Comparison of ENCODE assay signal across 9 cellular contexts in genomic region chr15:41501961-41502786, GRCh38. TPM values are rescaled to one million over a fixed set of nuclear protein-coding genes. Genes with fewer than 3 reads are reported as not detected.
DNase-seq lines count a peak whose midpoint lies in the region; ATAC-seq and TF ChIP-seq lines count a peak whose summit lies in the region.
"Had no signal": no experiment of that assay in that cellular context is flagged by ENCODE, and none has a peak within 500 bp of the region (broad histone marks: within the 10 kb centered on the region; RNA-seq: fewer than 3 reads in every experiment).

No MANE protein-coding gene starts in this region.

- H3K9ac ChIP-seq in HUES48 (ENCODE audit: low read depth, low read length) (no peak overlapping the region), PC-3 (ENCODE audit: low read length) (no peak overlapping the region)

- H3K27ac ChIP-seq in HUES48 (ENCODE audit: low read depth, low read length) = no peak overlapping the region
- H3K27ac ChIP-seq in PC-3 (ENCODE audit: low read length) = no peak overlapping the region

- TF ChIP-seq CTCF in activated CD8-positive, alpha-beta T cell treated with anti-CD3 and anti-CD28 coated beads for 36 hours (IDR thresholded peaks at IDR 0.05) = no peak
- TF ChIP-seq CTCF in glutamatergic neuron (IDR thresholded peaks at IDR 0.05; ENCODE audit: partially characterized antibody, unreplicated experiment) (no peak), PC-3 (conservative IDR thresholded peaks at IDR 0.05; ENCODE audit: low read depth, low read length) (no peak)

- intact Hi-C loops in activated CD8-positive, alpha-beta T cell treated with anti-CD3 and anti-CD28 coated beads for 36 hours (cut with micrococcal nuclease) = no loop called here
- intact Hi-C loops in PC-3 (cut with micrococcal nuclease) = no loop called here

- no peak for TF ChIP-seq POLR2A in erythroblast (IDR thresholded peaks at IDR 0.05; ENCODE audit: low read length)

- ATAC-seq in activated CD8-positive, alpha-beta T cell treated with anti-CD3 and anti-CD28 coated beads for 36 hours = peak; percentile 61
- no peak for ATAC-seq in PC-3

- H3K4me2 ChIP-seq in PC-3 (ENCODE audit: low read length) = no peak overlapping the region

- peak overlapping the region; percentile 51 for H3K4me3 ChIP-seq in HUES48 (ENCODE audit: low read depth, low read length)
- no peak overlapping the region for H3K4me3 ChIP-seq in PC-3 (ENCODE audit: low read length)

- H3K79me2 ChIP-seq in PC-3 (ENCODE audit: low read length) = no peaks in the 10 kb centered on the region

- H3K4me3 Mint-ChIP-seq in activated CD8-positive, alpha-beta T cell treated with anti-CD3 and anti-CD28 coated beads for 36 hours = peak overlapping the region; percentile 46
- peak overlapping the region; percentile 49 for H3K4me3 Mint-ChIP-seq in glutamatergic neuron (ENCODE audit: unreplicated experiment)

- H3K4me1 ChIP-seq in HUES48 (ENCODE audit: control insufficient read depth, insufficient read depth, low read length) = peaks cover 11% of the 10 kb centered on the region
- H3K4me1 ChIP-seq in PC-3 (ENCODE audit: insufficient read depth, low read length) = no peaks in the 10 kb centered on the region

- H3K27ac Mint-ChIP-seq in activated CD8-positive, alpha-beta T cell treated with anti-CD3 and anti-CD28 coated beads for 36 hours = no peak overlapping the region
- no peak overlapping the region for H3K27ac Mint-ChIP-seq in glutamatergic neuron (ENCODE audit: unreplicated experiment)

- H4K20me1 ChIP-seq in PC-3 (ENCODE audit: low read length) = no peaks in the 10 kb centered on the region

- peaks cover 17% of the 10 kb centered on the region for H3K4me1 Mint-ChIP-seq in activated CD8-positive, alpha-beta T cell treated with anti-CD3 and anti-CD28 coated beads for 36 hours (ENCODE audit: low read depth)
- no peaks in the 10 kb centered on the region for H3K4me1 Mint-ChIP-seq in glutamatergic neuron (ENCODE audit: low read depth, unreplicated experiment)

- no peaks in the 10 kb centered on the region for H3K9me3 ChIP-seq in HUES48 (ENCODE audit: control insufficient read depth, insufficient read depth, low read length)
- H3K9me3 ChIP-seq in PC-3 (ENCODE audit: low read length) = no peaks in the 10 kb centered on the region

- POLR2A ChIA-PET in activated CD8-positive, alpha-beta T cell treated with anti-CD3 and anti-CD28 coated beads for 36 hours (lab: Charles Lee) = no interaction called here
- POLR2A ChIA-PET in PC-3 (lab: Charles Lee; ENCODE audit: unreplicated experiment) = no interaction called here

- H3K36me3 Mint-ChIP-seq in activated CD8-positive, alpha-beta T cell treated with anti-CD3 and anti-CD28 coated beads for 36 hours (ENCODE audit: low read depth) = no peaks in the 10 kb centered on the region
- no peaks in the 10 kb centered on the region for H3K36me3 Mint-ChIP-seq in glutamatergic neuron (ENCODE audit: unreplicated experiment)

- no peak overlapping the region for H2AFZ ChIP-seq in PC-3 (ENCODE audit: low read length)

- H3K27me3 ChIP-seq in HUES48 (ENCODE audit: control insufficient read depth, insufficient read depth, low read length) (peaks cover 95% of the 10 kb centered on the region), PC-3 (ENCODE audit: low read length) (no peaks in the 10 kb centered on the region)

- no peaks in the 10 kb centered on the region for H3K9me3 Mint-ChIP-seq in activated CD8-positive, alpha-beta T cell treated with anti-CD3 and anti-CD28 coated beads for 36 hours
- H3K9me3 Mint-ChIP-seq in glutamatergic neuron (ENCODE audit: unreplicated experiment) = peaks cover 9% of the 10 kb centered on the region

- H3F3A ChIP-seq in PC-3 (ENCODE audit: low read length, unreplicated experiment) = no peaks in the 10 kb centered on the region

- BruUV-seq in PC-3 (replicated peaks; lab: Mats Ljungman, UMichigan) = no TSS peak

- no peaks in the 10 kb centered on the region for H3K9me2 ChIP-seq in PC-3 (replicated peaks; ENCODE audit: low read length)

- DNase-seq in activated CD8-positive, alpha-beta T cell treated with anti-CD3 and anti-CD28 coated beads for 36 hours = peak; percentile 54
- no peak for DNase-seq in glutamatergic neuron
- peak; percentile 44 for DNase-seq in stimulated activated CD8-positive, alpha-beta memory T cell treated with anti-CD3 and anti-CD28 coated beads, Interleukin-4, amount 100 ng/mL, for 48 hours
- no peak for DNase-seq in PC-3
- DNase-seq in erythroblast (lab: John Stamatoyannopoulos, UW) = no peak
- DNase-seq in H4 (ENCODE audit: low spot score) = no peak
- DNase-seq in SHP77 (lab: John Stamatoyannopoulos, UW) = no peak
- DNase-seq: NCI-H510A treated with DMSO at 0.1 percent for 48 hours had no signal

- CTCF ChIA-PET in activated CD8-positive, alpha-beta T cell treated with anti-CD3 and anti-CD28 coated beads for 36 hours (lab: Charles Lee) = interaction anchor here (3.8 kb wide), 1 partner anchor 36 kb away, joined by 23 read pairs; no protein-coding TSS in a partner anchor
- CTCF ChIA-PET in PC-3 (lab: Charles Lee) = no interaction called here

- no peaks in the 10 kb centered on the region for H3K36me3 ChIP-seq in HUES48 (ENCODE audit: control insufficient read depth, insufficient read depth, low read length)
- H3K36me3 ChIP-seq in PC-3 (ENCODE audit: low read depth, low read length) = no peaks in the 10 kb centered on the region

- H3K27me3 Mint-ChIP-seq in activated CD8-positive, alpha-beta T cell treated with anti-CD3 and anti-CD28 coated beads for 36 hours = peaks cover 62% of the 10 kb centered on the region
- peaks cover 32% of the 10 kb centered on the region for H3K27me3 Mint-ChIP-seq in glutamatergic neuron (ENCODE audit: unreplicated experiment)

RNA-seq across cellular contexts. Expression of gene ITPKA, which starts 8.5 kb away (rescaled TPM):
- total RNA-seq in activated CD8-positive, alpha-beta T cell treated with anti-CD3 and anti-CD28 coated beads for 36 hours = 1 to 10 TPM; 4.7 to 6.1 TPM
- total RNA-seq in glutamatergic neuron (ENCODE audit: unreplicated experiment) (1.1 TPM), PC-3 (2014; rRNA removed) (7.8 and 16.8 TPM in 2 replicates)
- 1.1 and 4.1 TPM in 2 replicates for total RNA-seq in H4 (2014; rRNA removed; shearing (Covaris generic))

RNA-seq across cellular contexts. Expression of gene LTK, which starts 11.5 kb away (rescaled TPM):
- under 1 TPM; 0.81 to 0.83 TPM for total RNA-seq in activated CD8-positive, alpha-beta T cell treated with anti-CD3 and anti-CD28 coated beads for 36 hours
- total RNA-seq in glutamatergic neuron (ENCODE audit: unreplicated experiment) = 3.2 TPM
- 0.07 and 0.29 TPM in 2 replicates for total RNA-seq in PC-3 (2014; rRNA removed)
- 0.21 and 0.37 TPM in 2 replicates for total RNA-seq in H4 (2014; rRNA removed; shearing (Covaris generic))

RNA-seq across cellular contexts. Expression of gene RPAP1, which starts 41.9 kb away (rescaled TPM):
- total RNA-seq in activated CD8-positive, alpha-beta T cell treated with anti-CD3 and anti-CD28 coated beads for 36 hours = 10 to 100 TPM; 54.7 to 54.8 TPM
- total RNA-seq in glutamatergic neuron (ENCODE audit: unreplicated experiment) = 48.9 TPM
- 28.4 and 51.1 TPM in 2 replicates for total RNA-seq in PC-3 (2014; rRNA removed)
- 14.4 TPM in 2 replicates for total RNA-seq in H4 (2014; rRNA removed; shearing (Covaris generic))

RNA-seq across cellular contexts. Expression of gene TYRO3, which starts 56.8 kb away (rescaled TPM):
- 1 to 10 TPM in 1 of 2 experiments, under 1 TPM in 1; 0.67 to 1.3 TPM for total RNA-seq in activated CD8-positive, alpha-beta T cell treated with anti-CD3 and anti-CD28 coated beads for 36 hours
- total RNA-seq in glutamatergic neuron (ENCODE audit: unreplicated experiment) (5.1 TPM), PC-3 (2014; rRNA removed) (20.0 and 23.5 TPM in 2 replicates)
- total RNA-seq in H4 (2014; rRNA removed; shearing (Covaris generic)) = 8.4 and 18.8 TPM in 2 replicates

Comparison
In these comparisons a context has a peak if more than half of its experiments do, and no peak if none do; other contexts are left out.
1. DNase-seq: peak in activated CD8-positive, alpha-beta T cell treated with anti-CD3 and anti-CD28 coated beads for 36 hours (single experiment) and stimulated activated CD8-positive, alpha-beta memory T cell treated with anti-CD3 and anti-CD28 coated beads, Interleukin-4, amount 100 ng/mL, for 48 hours (single experiment); none in glutamatergic neuron (single experiment), PC-3 (single experiment), erythroblast (0 of 2), H4 (single experiment) and SHP77 (0 of 2).